Comparison of ENCODE assay signal across 36 cellular contexts in the genomic region with DNA sequence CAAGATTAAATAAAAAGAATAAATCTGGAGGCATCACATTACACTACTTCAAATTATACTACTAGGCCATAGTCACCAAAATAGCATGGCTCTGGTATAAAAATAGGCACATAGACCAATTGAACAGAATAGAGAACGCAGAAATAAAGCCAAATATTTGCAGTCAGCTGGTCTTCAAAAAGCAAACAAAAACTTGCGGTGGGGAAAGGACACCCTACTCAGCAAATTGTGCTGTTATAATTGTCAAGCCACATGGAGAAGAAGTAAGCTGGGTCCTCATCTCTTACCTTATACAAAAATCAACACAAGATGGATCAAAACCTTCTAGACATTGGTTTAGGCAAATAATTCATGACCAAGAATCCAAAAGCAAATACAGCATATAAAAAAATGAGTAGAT.
"Had no signal": no experiment of that assay in that cellular context is flagged by ENCODE, and none has a peak within 500 bp of the region (broad histone marks: within the 10 kb centered on the region; RNA-seq: fewer than 3 reads in every experiment).

No MANE protein-coding gene starts in this region.

- ATAC-seq: activated naive CD4-positive, alpha-beta T cell treated with anti-CD3 and anti-CD28 coated beads, Interleukin-2, amount 50 U/mL, for 72 hours; activated naive CD8-positive, alpha-beta T cell treated with anti-CD3 and anti-CD28 coated beads, Interleukin-2, amount 50 U/mL, for 24 hours; activated T-cell treated with anti-CD3 and anti-CD28 coated beads, Interleukin-2, amount 50 U/mL, for 4 hours; activated T-cell treated with anti-CD3 and anti-CD28 coated beads, Interleukin-2, amount 50 U/mL, for 72 hours; activated T-helper 17 cell treated with anti-CD3 and anti-CD28 coated beads, Interleukin-2, amount 50 U/mL, for 72 hours; body of pancreas had no signal

- H3K9me3 Mint-ChIP-seq: activated naive CD4-positive, alpha-beta T cell treated with anti-CD3 and anti-CD28 coated beads, Interleukin-2, amount 50 U/mL, for 24 hours; activated naive CD8-positive, alpha-beta T cell treated with anti-CD3 and anti-CD28 coated beads, Interleukin-2, amount 10 ng/mL, durations not matched to agents 7 days and 5 days had no signal

- H3K4me3 ChIP-seq: adrenal gland, ascending aorta, body of pancreas, breast epithelium, cardiac muscle cell had no signal

- H3K27me3 ChIP-seq: adrenal gland, ascending aorta, body of pancreas, brain microvascular endothelial cell, breast epithelium, cardiac muscle cell had no signal

- DNase-seq: activated effector memory CD4-positive, alpha-beta T cell treated with anti-CD3 and anti-CD28 coated beads, Interleukin-2, amount 50 U/mL, for 16 hours; activated effector memory CD4-positive, alpha-beta T cell treated with Interleukin-2 at 50 U/mL for 16 hours; activated gamma-delta T cell; activated gamma-delta T cell treated with Interleukin-2 at 50 U/mL for 16 hours; activated naive CD4-positive, alpha-beta T cell; activated naive CD4-positive, alpha-beta T cell treated with anti-CD3 and anti-CD28 coated beads for 36 hours; activated naive CD4-positive, alpha-beta T cell treated with anti-CD3 and anti-CD28 coated beads, Interleukin-2, amount 10 ng/mL, durations not matched to agents 7 days and 5 days; activated naive CD4-positive, alpha-beta T cell treated with anti-CD3 and anti-CD28 coated beads, Interleukin-2, amount 50 U/mL, for 16 hours; activated naive CD4-positive, alpha-beta T cell treated with Interleukin-2 at 50 U/mL for 16 hours; activated naive CD8-positive, alpha-beta T cell treated with anti-CD3 and anti-CD28 coated beads for 36 hours; activated naive CD8-positive, alpha-beta T cell treated with anti-CD3 and anti-CD28 coated beads, Interleukin-2, amount 10 ng/mL, durations not matched to agents 7 days and 5 days; activated naive CD8-positive, alpha-beta T cell treated with anti-CD3 and anti-CD28 coated beads, Interleukin-2, amount 50 U/mL, for 24 hours; activated T-cell treated with anti-CD3 and anti-CD28 coated beads, Interleukin-2, amount 50 U/mL, for 4 hours; activated T-cell treated with anti-CD3 and anti-CD28 coated beads, Interleukin-2, amount 50 U/mL, for 48 hours; activated T-cell treated with anti-CD3 and anti-CD28 coated beads, Interleukin-2, amount 50 U/mL, for 72 hours; adrenal gland; amniotic stem cell; amygdala; anterior cingulate cortex; aorta; body of pancreas; brain microvascular endothelial cell; caudate nucleus; central memory CD4-positive, alpha-beta T cell; cerebellar nuclear complex had no signal

- H3K27ac ChIP-seq: adrenal gland, ascending aorta, body of pancreas, brain microvascular endothelial cell, breast epithelium, cardiac muscle cell had no signal

- H3K4me1 ChIP-seq: adrenal gland, ascending aorta, body of pancreas, breast epithelium had no signal

- H3K27ac Mint-ChIP-seq: activated naive CD4-positive, alpha-beta T cell treated with anti-CD3 and anti-CD28 coated beads for 36 hours; activated naive CD4-positive, alpha-beta T cell treated with anti-CD3 and anti-CD28 coated beads, Interleukin-2, amount 10 ng/mL, durations not matched to agents 7 days and 5 days; activated naive CD4-positive, alpha-beta T cell treated with anti-CD3 and anti-CD28 coated beads, Interleukin-2, amount 50 U/mL, for 24 hours; activated naive CD4-positive, alpha-beta T cell treated with anti-CD3 and anti-CD28 coated beads, Interleukin-2, amount 50 U/mL, for 72 hours; activated naive CD8-positive, alpha-beta T cell; activated naive CD8-positive, alpha-beta T cell treated with anti-CD3 and anti-CD28 coated beads for 36 hours; activated naive CD8-positive, alpha-beta T cell treated with anti-CD3 and anti-CD28 coated beads, Interleukin-2, amount 10 ng/mL, durations not matched to agents 7 days and 5 days; activated naive CD8-positive, alpha-beta T cell treated with anti-CD3 and anti-CD28 coated beads, Interleukin-2, amount 50 U/mL, for 24 hours; activated T-cell treated with anti-CD3 and anti-CD28 coated beads, Interleukin-2, amount 50 U/mL, for 72 hours; activated T-helper 1 cell treated with anti-CD3 and anti-CD28 coated beads, Interleukin-12 subunit alpha, Interleukin-12 subunit beta, Interleukin-2, Interleukin-4 antibody, amounts not matched to agents 30 ng/mL and 10 ng/mL and 1 ng/mL, durations not matched to agents 14 hours and 24 hours and 36 hours; activated T-helper 17 cell treated with anti-CD3 and anti-CD28 coated beads, Interleukin-2, amount 50 U/mL, for 72 hours; activated T-helper 2 cell treated with anti-CD3 and anti-CD28 coated beads, Interferon-gamma antibody, Interleukin-2, Interleukin-4, amounts not matched to agents 10 μg/mL and 5 μg/mL and 100 μg/mL, durations not matched to agents 14 hours and 24 hours and 36 hours; brain had no signal

- H3K36me3 ChIP-seq: adrenal gland, ascending aorta, brain microvascular endothelial cell, breast epithelium, cardiac muscle cell had no signal

- H3K36me3 Mint-ChIP-seq: activated naive CD4-positive, alpha-beta T cell treated with anti-CD3 and anti-CD28 coated beads, Interleukin-2, amount 10 ng/mL, durations not matched to agents 7 days and 5 days; activated naive CD4-positive, alpha-beta T cell treated with anti-CD3 and anti-CD28 coated beads, Interleukin-2, amount 50 U/mL, for 24 hours; activated naive CD8-positive, alpha-beta T cell; activated naive CD8-positive, alpha-beta T cell treated with anti-CD3 and anti-CD28 coated beads for 36 hours; activated naive CD8-positive, alpha-beta T cell treated with anti-CD3 and anti-CD28 coated beads, Interleukin-2, amount 10 ng/mL, durations not matched to agents 7 days and 5 days; brain had no signal

- H3K4me3 Mint-ChIP-seq: activated naive CD4-positive, alpha-beta T cell treated with anti-CD3 and anti-CD28 coated beads for 36 hours; activated naive CD4-positive, alpha-beta T cell treated with anti-CD3 and anti-CD28 coated beads, Interleukin-2, amount 10 ng/mL, durations not matched to agents 7 days and 5 days; activated naive CD4-positive, alpha-beta T cell treated with anti-CD3 and anti-CD28 coated beads, Interleukin-2, amount 50 U/mL, for 24 hours; activated naive CD8-positive, alpha-beta T cell; activated naive CD8-positive, alpha-beta T cell treated with anti-CD3 and anti-CD28 coated beads for 36 hours; activated naive CD8-positive, alpha-beta T cell treated with anti-CD3 and anti-CD28 coated beads, Interleukin-2, amount 10 ng/mL, durations not matched to agents 7 days and 5 days; activated naive CD8-positive, alpha-beta T cell treated with anti-CD3 and anti-CD28 coated beads, Interleukin-2, amount 50 U/mL, for 24 hours; activated T-cell treated with anti-CD3 and anti-CD28 coated beads, Interleukin-2, amount 50 U/mL, for 4 hours; activated T-cell treated with anti-CD3 and anti-CD28 coated beads, Interleukin-2, amount 50 U/mL, for 72 hours; activated T-helper 1 cell treated with anti-CD3 and anti-CD28 coated beads, Interleukin-12 subunit alpha, Interleukin-12 subunit beta, Interleukin-2, Interleukin-4 antibody, amounts not matched to agents 30 ng/mL and 10 ng/mL and 1 ng/mL, durations not matched to agents 14 hours and 24 hours and 36 hours; activated T-helper 17 cell treated with anti-CD3 and anti-CD28 coated beads, Interleukin-2, amount 50 U/mL, for 72 hours; brain; central memory CD8-positive, alpha-beta T cell had no signal

- H3K4me1 Mint-ChIP-seq: activated naive CD4-positive, alpha-beta T cell treated with anti-CD3 and anti-CD28 coated beads, Interleukin-2, amount 10 ng/mL, durations not matched to agents 7 days and 5 days; activated naive CD4-positive, alpha-beta T cell treated with anti-CD3 and anti-CD28 coated beads, Interleukin-2, amount 50 U/mL, for 24 hours; activated naive CD8-positive, alpha-beta T cell treated with anti-CD3 and anti-CD28 coated beads for 36 hours; activated naive CD8-positive, alpha-beta T cell treated with anti-CD3 and anti-CD28 coated beads, Interleukin-2, amount 10 ng/mL, durations not matched to agents 7 days and 5 days; activated naive CD8-positive, alpha-beta T cell treated with anti-CD3 and anti-CD28 coated beads, Interleukin-2, amount 50 U/mL, for 24 hours; activated T-helper 17 cell treated with anti-CD3 and anti-CD28 coated beads, Interleukin-2, amount 50 U/mL, for 72 hours; brain; central memory CD8-positive, alpha-beta T cell had no signal

- H3K27me3 Mint-ChIP-seq: activated naive CD4-positive, alpha-beta T cell treated with anti-CD3 and anti-CD28 coated beads, Interleukin-2, amount 10 ng/mL, durations not matched to agents 7 days and 5 days; activated naive CD4-positive, alpha-beta T cell treated with anti-CD3 and anti-CD28 coated beads, Interleukin-2, amount 50 U/mL, for 24 hours; activated naive CD8-positive, alpha-beta T cell; activated naive CD8-positive, alpha-beta T cell treated with anti-CD3 and anti-CD28 coated beads for 36 hours; activated naive CD8-positive, alpha-beta T cell treated with anti-CD3 and anti-CD28 coated beads, Interleukin-2, amount 10 ng/mL, durations not matched to agents 7 days and 5 days; activated naive CD8-positive, alpha-beta T cell treated with anti-CD3 and anti-CD28 coated beads, Interleukin-2, amount 50 U/mL, for 24 hours; activated T-helper 17 cell treated with anti-CD3 and anti-CD28 coated beads, Interleukin-2, amount 50 U/mL, for 72 hours; central memory CD8-positive, alpha-beta T cell had no signal

- H3K9me3 ChIP-seq: adrenal gland, ascending aorta had no signal
